ENCODE assay signal across 20 cellular contexts in genomic region chrX:106341823-106342222, GRCh38.
DNase-seq lines count a peak whose midpoint lies in the region; ATAC-seq, FAIRE-seq and TF ChIP-seq lines count a peak whose summit lies in the region.
"Had no signal": no experiment of that assay in that cellular context is flagged by ENCODE, and none has a peak within 500 bp of the region (broad histone marks: within the 10 kb centered on the region; RNA-seq: fewer than 3 reads in every experiment).

No MANE protein-coding gene starts in this region.

- no peak for ATAC-seq in HCT116
- ATAC-seq in GM21360 (IDR thresholded peaks at IDR 0.05; ENCODE audit: unreplicated experiment), result no peak
- no peak for ATAC-seq in GM18867 (IDR thresholded peaks at IDR 0.05; ENCODE audit: unreplicated experiment)

- in situ Hi-C loops in Caki2 (cut with HindIII; ENCODE audit: low pct_unique_long_range_greater_than_20kb, low sequenced_read_pairs), result no loop called here

- BruUV-seq in HCT116 (replicated peaks; lab: Mats Ljungman, UMichigan), result no TSS peak

- H3K79me2 ChIP-seq in HCT116 (ENCODE audit: insufficient read depth, low read length), result no peaks in the 10 kb centered on the region

- TF ChIP-seq RAD21 in HCT116 (IDR thresholded peaks at IDR 0.05; ENCODE audit: low read depth), result no peak

- H3K9ac ChIP-seq in HCT116 (ENCODE audit: low read length) (no peak overlapping the region), kidney (ENCODE audit: low read length in 2 of 2) (no peak overlapping the region)

- peak; percentile 97 for FAIRE-seq in kidney (lab: Jason Lieb, UNC)
- FAIRE-seq: HTR-8/SVneo had no signal

- no peak for TF ChIP-seq CTCF in HCT116 (IDR thresholded peaks at IDR 0.05 in 2 of 3, conservative IDR thresholded peaks at IDR 0.05 in 1 of 3; ENCODE audit: borderline replicate concordance in 1 of 3, insufficient read depth in 1 of 3, low read depth in 2 of 3, low read length in 2 of 3)
- TF ChIP-seq CTCF in kidney (IDR thresholded peaks at IDR 0.05; ENCODE audit: borderline replicate concordance, extremely low read depth, insufficient read depth), result no peak

- intact Hi-C loops in HCT116 (cut with micrococcal nuclease), result no loop called here
- intact Hi-C loops in kidney (cut with DNase I), result no loop called here

- H3K27ac ChIP-seq in HCT116 (ENCODE audit: low read depth, low read length) (no peak overlapping the region), kidney (ENCODE audit: low read depth in 2 of 2, low read length in 2 of 2) (no peak overlapping the region)
- H3K27ac ChIP-seq: PC-9, SJCRH30 had no signal

- no peaks in the 10 kb centered on the region for H4K20me1 ChIP-seq in HCT116 (ENCODE audit: insufficient read depth)

- no peaks in the 10 kb centered on the region for H3K27me3 ChIP-seq in HCT116 (ENCODE audit: insufficient read depth, low read length)
- H3K27me3 ChIP-seq: SJCRH30 had no signal

- H3K9me2 ChIP-seq in HCT116 (ENCODE audit: insufficient read depth), result no peaks in the 10 kb centered on the region

- no peak overlapping the region for H3K4me2 ChIP-seq in HCT116 (ENCODE audit: low read length)
- H3K4me2 ChIP-seq: PC-9 had no signal

- H2AFZ ChIP-seq in HCT116 (ENCODE audit: low read depth, low read length, poor library complexity, severe bottlenecking), result no peak overlapping the region
- H2AFZ ChIP-seq: PC-9 had no signal

- H3K4me3 ChIP-seq in HCT116 (replicated peaks in 1 of 2; ENCODE audit: low read depth in 1 of 2, low read length in 2 of 2) (no peak overlapping the region), kidney (ENCODE audit: low read length in 2 of 2) (no peak overlapping the region)
- H3K4me3 ChIP-seq: PC-9, SJCRH30 had no signal

- DNase-seq in Caki2 (ENCODE audit: low read depth), result peak; percentile 0
- DNase-seq in HCT116 (ENCODE audit: low read depth, low spot score), result peak; percentile 13
- peak; percentile 10 for DNase-seq in RKO (ENCODE audit: low spot score)
- no peak for DNase-seq in kidney
- DNase-seq in stimulated activated CD4-positive, alpha-beta T cell treated with anti-CD3 and anti-CD28 coated beads, Interleukin-4, amount 100 ng/mL, for 24 hours, result no peak
- DNase-seq: DMS153, EL, H9, Kasumi-1, NCI-H1105 treated with DMSO at 0.1 percent for 48 hours, NCI-H1694, NCI-H2107, NCI-H2227 treated with DMSO at 0.1 percent for 48 hours, NCI-H510A treated with DMSO at 0.1 percent for 48 hours, NCI-H774, PC-9 had no signal

- H3K4me1 ChIP-seq in HCT116 (ENCODE audit: control insufficient read depth in 1 of 2, insufficient read depth in 2 of 2, low read length in 2 of 2) (no peaks in the 10 kb centered on the region), kidney (ENCODE audit: control insufficient read depth in 1 of 2, insufficient read depth in 1 of 2, low read depth in 1 of 2, low read length in 2 of 2) (no peaks in the 10 kb centered on the region)
- H3K4me1 ChIP-seq: SJCRH30 had no signal

- CTCF ChIA-PET in HCT116 (lab: Charles Lee), result no interaction called here

- H3K36me3 ChIP-seq in HCT116 (ENCODE audit: control insufficient read depth in 1 of 2, insufficient read depth in 2 of 2, low read length in 2 of 2), result no peaks in the 10 kb centered on the region
- no peaks in the 10 kb centered on the region for H3K36me3 ChIP-seq in kidney (ENCODE audit: control insufficient read depth in 1 of 2, insufficient read depth in 2 of 2, low read length in 2 of 2)
- H3K36me3 ChIP-seq: SJCRH30 had no signal

- POLR2A ChIA-PET in HCT116 (lab: Charles Lee), result no interaction called here

- no peaks in the 10 kb centered on the region for H3K9me3 ChIP-seq in HCT116 (ENCODE audit: control insufficient read depth in 1 of 2, insufficient read depth in 1 of 2, low read depth in 1 of 2, low read length in 2 of 2)
- H3K9me3 ChIP-seq in kidney (ENCODE audit: control insufficient read depth in 1 of 2, low read length in 2 of 2), result no peaks in the 10 kb centered on the region
- H3K9me3 ChIP-seq: SJCRH30 had no signal

- RAD21 ChIA-PET in HCT116 (lab: Charles Lee; ENCODE audit: low non-redundant PET in 1 of 2, low total read pairs in 2 of 2, uncharacterized antibody in 2 of 2, unreplicated experiment in 2 of 2), result no interaction called here

- no peak for TF ChIP-seq POLR2A in HCT116 (IDR thresholded peaks at IDR 0.05; ENCODE audit: borderline replicate concordance, extremely low read depth, insufficient read depth, insufficient read length)

TF ChIP-seq in HCT116, 20 proteins besides CTCF, POLR2A, EP300 and RAD21:
- TF ChIP-seq TCF7L2 (IDR thresholded peaks at IDR 0.05; ENCODE audit: borderline replicate concordance, extremely low read depth, insufficient read depth, insufficient read length) (no peak), SP1 (IDR thresholded peaks at IDR 0.05; ENCODE audit: low read depth) (no peak)

Comparison
In these comparisons a context has a peak if more than half of its experiments do, and no peak if none do; other contexts are left out.
1. DNase-seq: peak in Caki2 (single experiment), HCT116 (single experiment) and RKO (single experiment); none in kidney (single experiment) and stimulated activated CD4-positive, alpha-beta T cell treated with anti-CD3 and anti-CD28 coated beads, Interleukin-4, amount 100 ng/mL, for 24 hours (single experiment).